Comparison of ENCODE assay signal across 1 cellular context in the genomic region with DNA sequence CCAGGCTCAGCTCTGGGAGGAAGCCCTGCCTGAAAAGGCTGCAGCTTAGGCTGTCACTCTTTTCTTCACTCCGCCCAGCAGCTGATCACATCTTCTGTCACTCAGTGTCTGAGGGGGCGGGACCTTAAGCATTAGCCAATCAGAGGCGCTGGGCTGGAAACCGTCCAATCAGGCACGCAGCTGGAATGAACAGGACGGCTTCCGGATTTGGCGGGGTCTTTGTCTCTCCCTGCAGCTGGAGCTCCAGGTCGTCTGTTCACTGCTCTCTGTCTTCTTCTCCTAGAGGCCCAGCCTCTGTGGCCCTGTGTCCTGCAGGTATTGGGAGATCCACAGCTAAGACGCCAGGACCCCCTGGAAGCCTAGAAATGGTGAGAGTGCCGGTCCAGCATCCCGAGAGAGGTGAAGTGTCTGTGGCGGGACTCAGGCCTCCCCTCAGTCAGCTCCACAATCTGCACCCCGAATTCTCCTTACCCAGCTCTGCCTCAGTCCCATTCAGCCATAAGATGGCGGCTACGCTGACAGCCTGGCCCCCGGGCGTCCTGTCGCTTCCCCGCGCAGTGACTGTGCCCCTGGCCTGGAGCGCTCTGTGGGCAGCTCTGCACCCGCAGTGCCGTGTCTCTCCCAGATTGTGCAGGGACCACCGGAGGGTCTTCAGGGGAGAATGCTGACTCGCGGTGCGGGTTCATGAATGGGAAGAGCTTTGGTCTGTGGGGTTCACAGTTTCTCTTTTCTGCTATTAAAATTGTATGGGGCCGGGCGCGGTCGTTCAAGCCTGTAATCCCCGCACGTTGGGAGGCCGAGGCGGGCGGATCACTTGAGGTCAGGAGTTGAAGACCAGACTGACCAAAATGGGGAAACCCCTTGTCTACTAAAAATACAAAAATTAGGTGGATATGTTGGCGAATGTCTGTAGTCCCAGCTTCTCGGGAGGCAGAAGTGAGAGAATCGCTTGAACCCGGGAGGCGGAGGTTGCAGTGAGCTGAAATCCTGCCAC.
TF ChIP-seq lines count a peak whose summit lies in the region.

Gene ZNF66 (plus strand): TSS at position 222 of the 994 bp plus-strand sequence. CDS start 144 bp downstream, at position 366.

TF ChIP-seq in PFSK-1, 5 proteins besides CTCF, POLR2A, EP300 and RAD21 (continued from another document):
- TF ChIP-seq, protein P1, sequence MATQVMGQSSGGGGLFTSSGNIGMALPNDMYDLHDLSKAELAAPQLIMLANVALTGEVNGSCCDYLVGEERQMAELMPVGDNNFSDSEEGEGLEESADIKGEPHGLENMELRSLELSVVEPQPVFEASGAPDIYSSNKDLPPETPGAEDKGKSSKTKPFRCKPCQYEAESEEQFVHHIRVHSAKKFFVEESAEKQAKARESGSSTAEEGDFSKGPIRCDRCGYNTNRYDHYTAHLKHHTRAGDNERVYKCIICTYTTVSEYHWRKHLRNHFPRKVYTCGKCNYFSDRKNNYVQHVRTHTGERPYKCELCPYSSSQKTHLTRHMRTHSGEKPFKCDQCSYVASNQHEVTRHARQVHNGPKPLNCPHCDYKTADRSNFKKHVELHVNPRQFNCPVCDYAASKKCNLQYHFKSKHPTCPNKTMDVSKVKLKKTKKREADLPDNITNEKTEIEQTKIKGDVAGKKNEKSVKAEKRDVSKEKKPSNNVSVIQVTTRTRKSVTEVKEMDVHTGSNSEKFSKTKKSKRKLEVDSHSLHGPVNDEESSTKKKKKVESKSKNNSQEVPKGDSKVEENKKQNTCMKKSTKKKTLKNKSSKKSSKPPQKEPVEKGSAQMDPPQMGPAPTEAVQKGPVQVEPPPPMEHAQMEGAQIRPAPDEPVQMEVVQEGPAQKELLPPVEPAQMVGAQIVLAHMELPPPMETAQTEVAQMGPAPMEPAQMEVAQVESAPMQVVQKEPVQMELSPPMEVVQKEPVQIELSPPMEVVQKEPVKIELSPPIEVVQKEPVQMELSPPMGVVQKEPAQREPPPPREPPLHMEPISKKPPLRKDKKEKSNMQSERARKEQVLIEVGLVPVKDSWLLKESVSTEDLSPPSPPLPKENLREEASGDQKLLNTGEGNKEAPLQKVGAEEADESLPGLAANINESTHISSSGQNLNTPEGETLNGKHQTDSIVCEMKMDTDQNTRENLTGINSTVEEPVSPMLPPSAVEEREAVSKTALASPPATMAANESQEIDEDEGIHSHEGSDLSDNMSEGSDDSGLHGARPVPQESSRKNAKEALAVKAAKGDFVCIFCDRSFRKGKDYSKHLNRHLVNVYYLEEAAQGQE (IDR thresholded peaks at IDR 0.05; ENCODE audit: insufficient read depth in 1 of 2, low read depth in 2 of 2, low read length in 2 of 2): no peak
- TF ChIP-seq FOXP2 (optimal IDR thresholded peaks at IDR 0.05; ENCODE audit: borderline replicate concordance, extremely low read depth, extremely low read length, insufficient read depth) (no peak), SIN3A (IDR thresholded peaks at IDR 0.05; ENCODE audit: borderline replicate concordance, insufficient read depth, low read length) (no peak; the same call in 1 of the 2 replicates)
TF ChIP-seq in PFSK-1: peak in this region for 2.
